ENCODE assay signal across 1 cellular context in the genomic region with DNA sequence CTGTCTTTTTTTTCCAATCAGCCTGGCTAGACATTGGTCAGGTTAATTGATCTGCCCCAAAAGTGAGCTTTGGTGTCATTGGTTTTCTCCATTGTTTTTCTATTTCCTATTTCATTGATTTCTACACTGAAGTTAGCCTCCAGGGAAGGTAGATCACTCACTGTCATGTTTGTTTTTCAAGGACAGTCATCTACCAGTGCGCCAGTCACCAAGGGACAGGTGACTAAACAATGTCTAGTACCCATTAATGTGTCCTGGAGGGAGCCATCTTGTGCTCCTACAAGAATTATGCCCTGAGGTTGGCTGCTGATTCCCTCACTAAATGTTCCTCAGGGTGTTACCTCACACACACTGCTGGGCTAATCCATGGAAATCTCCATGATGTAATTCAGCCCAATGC.
TF ChIP-seq lines count a peak whose summit lies in the region.

No MANE protein-coding gene starts in this region.

TF ChIP-seq in K562, 482 proteins besides CTCF, POLR2A, EP300 and RAD21:
- no peak for TF ChIP-seq TBL1XR1 (IDR thresholded peaks at IDR 0.05; ENCODE audit: low read length in 2 of 2)
- no peak for TF ChIP-seq MYBL2 (IDR thresholded peaks at IDR 0.05; ENCODE audit: low read depth)
- TF ChIP-seq MYBL2 (CRISPR knock-in tag; IDR thresholded peaks at IDR 0.05; ENCODE audit: borderline replicate concordance), result no peak
- no peak for TF ChIP-seq SNIP1 (IDR thresholded peaks at IDR 0.05; ENCODE audit: low read depth)
- TF ChIP-seq, protein P1, sequence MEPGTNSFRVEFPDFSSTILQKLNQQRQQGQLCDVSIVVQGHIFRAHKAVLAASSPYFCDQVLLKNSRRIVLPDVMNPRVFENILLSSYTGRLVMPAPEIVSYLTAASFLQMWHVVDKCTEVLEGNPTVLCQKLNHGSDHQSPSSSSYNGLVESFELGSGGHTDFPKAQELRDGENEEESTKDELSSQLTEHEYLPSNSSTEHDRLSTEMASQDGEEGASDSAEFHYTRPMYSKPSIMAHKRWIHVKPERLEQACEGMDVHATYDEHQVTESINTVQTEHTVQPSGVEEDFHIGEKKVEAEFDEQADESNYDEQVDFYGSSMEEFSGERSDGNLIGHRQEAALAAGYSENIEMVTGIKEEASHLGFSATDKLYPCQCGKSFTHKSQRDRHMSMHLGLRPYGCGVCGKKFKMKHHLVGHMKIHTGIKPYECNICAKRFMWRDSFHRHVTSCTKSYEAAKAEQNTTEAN (CRISPR knock-in tag; IDR thresholded peaks at IDR 0.05), result no peak
- TF ChIP-seq PYGO2 (tag; IDR thresholded peaks at IDR 0.05), result no peak
- TF ChIP-seq POLR2G (IDR thresholded peaks at IDR 0.05; ENCODE audit: low read depth, low read length), result no peak
- no peak for TF ChIP-seq HDAC3 (IDR thresholded peaks at IDR 0.05; ENCODE audit: borderline replicate concordance, partially characterized antibody)
- TF ChIP-seq CHD4 (IDR thresholded peaks at IDR 0.05; ENCODE audit: insufficient read depth, insufficient replicate concordance, low read depth, low read length, poor library complexity, severe bottlenecking), result no peak
- TF ChIP-seq ZNF77 (CRISPR knock-in tag; IDR thresholded peaks at IDR 0.05), result no peak
- no peak for TF ChIP-seq PHF20 (IDR thresholded peaks at IDR 0.05; ENCODE audit: partially characterized antibody)
- TF ChIP-seq TAL1 (IDR thresholded peaks at IDR 0.05), result no peak
- TF ChIP-seq FOXM1 (IDR thresholded peaks at IDR 0.05; ENCODE audit: low read depth), result no peak
- no peak for TF ChIP-seq FOXM1 (CRISPR knock-in tag; IDR thresholded peaks at IDR 0.05; ENCODE audit: low read depth)
- TF ChIP-seq, protein P2, sequence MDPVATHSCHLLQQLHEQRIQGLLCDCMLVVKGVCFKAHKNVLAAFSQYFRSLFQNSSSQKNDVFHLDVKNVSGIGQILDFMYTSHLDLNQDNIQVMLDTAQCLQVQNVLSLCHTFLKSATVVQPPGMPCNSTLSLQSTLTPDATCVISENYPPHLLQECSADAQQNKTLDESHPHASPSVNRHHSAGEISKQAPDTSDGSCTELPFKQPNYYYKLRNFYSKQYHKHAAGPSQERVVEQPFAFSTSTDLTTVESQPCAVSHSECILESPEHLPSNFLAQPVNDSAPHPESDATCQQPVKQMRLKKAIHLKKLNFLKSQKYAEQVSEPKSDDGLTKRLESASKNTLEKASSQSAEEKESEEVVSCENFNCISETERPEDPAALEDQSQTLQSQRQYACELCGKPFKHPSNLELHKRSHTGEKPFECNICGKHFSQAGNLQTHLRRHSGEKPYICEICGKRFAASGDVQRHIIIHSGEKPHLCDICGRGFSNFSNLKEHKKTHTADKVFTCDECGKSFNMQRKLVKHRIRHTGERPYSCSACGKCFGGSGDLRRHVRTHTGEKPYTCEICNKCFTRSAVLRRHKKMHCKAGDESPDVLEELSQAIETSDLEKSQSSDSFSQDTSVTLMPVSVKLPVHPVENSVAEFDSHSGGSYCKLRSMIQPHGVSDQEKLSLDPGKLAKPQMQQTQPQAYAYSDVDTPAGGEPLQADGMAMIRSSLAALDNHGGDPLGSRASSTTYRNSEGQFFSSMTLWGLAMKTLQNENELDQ (CRISPR knock-in tag; IDR thresholded peaks at IDR 0.05; ENCODE audit: borderline replicate concordance), result no peak
- TF ChIP-seq NFXL1 (CRISPR knock-in tag; IDR thresholded peaks at IDR 0.05), result no peak
TF ChIP-seq in K562: peak in this region for 0.
